In the genomic region with DNA sequence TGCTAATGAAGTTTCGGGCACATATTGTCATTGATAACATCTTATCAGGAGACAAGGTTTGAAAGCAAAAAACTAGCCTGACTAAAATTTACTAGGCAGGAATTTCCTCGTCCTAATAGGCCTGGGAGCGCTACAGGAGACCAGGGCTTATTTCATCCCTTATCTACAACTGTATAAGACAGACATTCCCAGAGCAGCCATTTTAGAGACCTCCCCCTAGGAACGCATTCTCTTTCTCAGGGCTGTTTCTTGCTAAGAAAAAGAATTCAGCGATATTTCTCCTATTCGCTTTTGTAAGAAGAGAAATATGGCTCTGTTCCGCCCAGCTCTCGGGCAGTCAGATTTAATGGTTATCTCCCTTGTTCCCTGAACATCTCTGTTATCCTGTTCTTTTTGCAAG, we compare ENCODE assay signal across 21 cellular contexts. TPM values are rescaled to one million over a fixed set of nuclear protein-coding genes. Genes with fewer than 3 reads are reported as not detected.
"Had no signal": no experiment of that assay in that cellular context is flagged by ENCODE, and none has a peak within 500 bp of the region (broad histone marks: within the 10 kb centered on the region; RNA-seq: fewer than 3 reads in every experiment).

No MANE protein-coding gene starts in this region.

RNA-seq across cellular contexts. Expression of a gene that starts 15.9 kb away (rescaled TPM):
- total RNA-seq: activated naive CD4-positive, alpha-beta T cell treated with anti-CD3 and anti-CD28 coated beads for 36 hours; activated naive CD4-positive, alpha-beta T cell treated with anti-CD3 and anti-CD28 coated beads, Interleukin-2, amount 50 U/mL, for 72 hours; activated naive CD8-positive, alpha-beta T cell treated with anti-CD3 and anti-CD28 coated beads for 36 hours; activated naive CD8-positive, alpha-beta T cell treated with anti-CD3 and anti-CD28 coated beads, Interleukin-2, amount 10 ng/mL, durations not matched to agents 7 days and 5 days; activated T-cell treated with anti-CD3 and anti-CD28 coated beads, Interleukin-2, amount 50 U/mL, for 4 hours; activated T-cell treated with anti-CD3 and anti-CD28 coated beads, Interleukin-2, amount 50 U/mL, for 72 hours; activated T-helper 1 cell treated with anti-CD3 and anti-CD28 coated beads, Interleukin-12 subunit alpha, Interleukin-12 subunit beta, Interleukin-2, Interleukin-4 antibody, amounts not matched to agents 30 ng/mL and 10 ng/mL and 1 ng/mL, durations not matched to agents 14 hours and 24 hours and 36 hours; activated T-helper 17 cell treated with anti-CD3 and anti-CD28 coated beads, Interleukin-2, amount 50 U/mL, for 72 hours; activated T-helper 2 cell treated with anti-CD3 and anti-CD28 coated beads, Interferon-gamma antibody, Interleukin-2, Interleukin-4, amounts not matched to agents 10 μg/mL and 5 μg/mL and 100 μg/mL, durations not matched to agents 14 hours and 24 hours and 36 hours; adrenal gland; aorta; ascending aorta; astrocyte; body of pancreas; breast epithelium; bronchial epithelial cell; cardiac muscle cell; cardiac septum; cerebellum; chondrocyte had no signal
- polyA plus RNA-seq: adipose tissue, adrenal gland, aorta, cardiac muscle cell had no signal

RNA-seq across cellular contexts. Expression of a gene that starts 34.7 kb away (rescaled TPM):
- total RNA-seq: activated naive CD4-positive, alpha-beta T cell treated with anti-CD3 and anti-CD28 coated beads for 36 hours; activated naive CD8-positive, alpha-beta T cell treated with anti-CD3 and anti-CD28 coated beads for 36 hours; activated naive CD8-positive, alpha-beta T cell treated with anti-CD3 and anti-CD28 coated beads, Interleukin-2, amount 10 ng/mL, durations not matched to agents 7 days and 5 days; activated T-cell treated with anti-CD3 and anti-CD28 coated beads, Interleukin-2, amount 50 U/mL, for 4 hours; activated T-cell treated with anti-CD3 and anti-CD28 coated beads, Interleukin-2, amount 50 U/mL, for 72 hours; activated T-helper 17 cell treated with anti-CD3 and anti-CD28 coated beads, Interleukin-2, amount 50 U/mL, for 72 hours; activated T-helper 2 cell treated with anti-CD3 and anti-CD28 coated beads, Interferon-gamma antibody, Interleukin-2, Interleukin-4, amounts not matched to agents 10 μg/mL and 5 μg/mL and 100 μg/mL, durations not matched to agents 14 hours and 24 hours and 36 hours; adrenal gland; aorta; ascending aorta; body of pancreas; breast epithelium; cardiac muscle cell; cardiac septum; cerebellum; chondrocyte had no signal
- polyA plus RNA-seq: adipose tissue, adrenal gland, aorta, cardiac muscle cell had no signal

RNA-seq across cellular contexts. Expression of a gene that starts 52.7 kb away (rescaled TPM):
- total RNA-seq: activated naive CD4-positive, alpha-beta T cell treated with anti-CD3 and anti-CD28 coated beads for 36 hours; activated naive CD4-positive, alpha-beta T cell treated with anti-CD3 and anti-CD28 coated beads, Interleukin-2, amount 50 U/mL, for 72 hours; activated naive CD8-positive, alpha-beta T cell treated with anti-CD3 and anti-CD28 coated beads, Interleukin-2, amount 10 ng/mL, durations not matched to agents 7 days and 5 days; activated T-cell treated with anti-CD3 and anti-CD28 coated beads, Interleukin-2, amount 50 U/mL, for 4 hours; activated T-helper 1 cell treated with anti-CD3 and anti-CD28 coated beads, Interleukin-12 subunit alpha, Interleukin-12 subunit beta, Interleukin-2, Interleukin-4 antibody, amounts not matched to agents 30 ng/mL and 10 ng/mL and 1 ng/mL, durations not matched to agents 14 hours and 24 hours and 36 hours; activated T-helper 17 cell treated with anti-CD3 and anti-CD28 coated beads, Interleukin-2, amount 50 U/mL, for 72 hours; activated T-helper 2 cell treated with anti-CD3 and anti-CD28 coated beads, Interferon-gamma antibody, Interleukin-2, Interleukin-4, amounts not matched to agents 10 μg/mL and 5 μg/mL and 100 μg/mL, durations not matched to agents 14 hours and 24 hours and 36 hours; aorta; ascending aorta; astrocyte; cardiac muscle cell; cardiac septum; cerebellum had no signal
- polyA plus RNA-seq: cardiac muscle cell had no signal

RNA-seq across cellular contexts. Expression of a gene that starts 57.9 kb away (rescaled TPM):
- total RNA-seq: activated naive CD4-positive, alpha-beta T cell treated with anti-CD3 and anti-CD28 coated beads for 36 hours; activated naive CD4-positive, alpha-beta T cell treated with anti-CD3 and anti-CD28 coated beads, Interleukin-2, amount 50 U/mL, for 72 hours; activated naive CD8-positive, alpha-beta T cell treated with anti-CD3 and anti-CD28 coated beads for 36 hours; activated naive CD8-positive, alpha-beta T cell treated with anti-CD3 and anti-CD28 coated beads, Interleukin-2, amount 10 ng/mL, durations not matched to agents 7 days and 5 days; activated T-cell treated with anti-CD3 and anti-CD28 coated beads, Interleukin-2, amount 50 U/mL, for 4 hours; activated T-cell treated with anti-CD3 and anti-CD28 coated beads, Interleukin-2, amount 50 U/mL, for 72 hours; activated T-helper 1 cell treated with anti-CD3 and anti-CD28 coated beads, Interleukin-12 subunit alpha, Interleukin-12 subunit beta, Interleukin-2, Interleukin-4 antibody, amounts not matched to agents 30 ng/mL and 10 ng/mL and 1 ng/mL, durations not matched to agents 14 hours and 24 hours and 36 hours; activated T-helper 17 cell treated with anti-CD3 and anti-CD28 coated beads, Interleukin-2, amount 50 U/mL, for 72 hours; activated T-helper 2 cell treated with anti-CD3 and anti-CD28 coated beads, Interferon-gamma antibody, Interleukin-2, Interleukin-4, amounts not matched to agents 10 μg/mL and 5 μg/mL and 100 μg/mL, durations not matched to agents 14 hours and 24 hours and 36 hours; adrenal gland; aorta; ascending aorta; astrocyte; body of pancreas; bronchial epithelial cell; cardiac muscle cell; cardiac septum; chondrocyte had no signal
- polyA plus RNA-seq: adrenal gland, aorta, cardiac muscle cell had no signal
